Comparison of ENCODE assay signal across 16 cellular contexts in genomic region chr10:72206511-72207229, GRCh38. TPM values are rescaled to one million over a fixed set of nuclear protein-coding genes. Genes with fewer than 3 reads are reported as not detected.
DNase-seq lines count a peak whose midpoint lies in the region; ATAC-seq and TF ChIP-seq lines count a peak whose summit lies in the region.
"Had no signal": no experiment of that assay in that cellular context is flagged by ENCODE, and none has a peak within 500 bp of the region (broad histone marks: within the 10 kb centered on the region; RNA-seq: fewer than 3 reads in every experiment).

No MANE protein-coding gene starts in this region.

- no peaks in the 10 kb centered on the region for H3K9me3 Mint-ChIP-seq in T-helper 2 cell treated with Interferon-gamma antibody and Interleukin-4, amounts not matched to agents 5 μg/mL and 100 μg/mL, for 36 hours
- H3K9me3 Mint-ChIP-seq in activated naive CD8-positive, alpha-beta T cell treated with anti-CD3 and anti-CD28 coated beads, Interleukin-2, amount 10 ng/mL, durations not matched to agents 7 days and 5 days = no peaks in the 10 kb centered on the region
- H3K9me3 Mint-ChIP-seq in activated naive CD8-positive, alpha-beta T cell treated with anti-CD3 and anti-CD28 coated beads for 36 hours = no peaks in the 10 kb centered on the region
- no peaks in the 10 kb centered on the region for H3K9me3 Mint-ChIP-seq in effector memory CD8-positive, alpha-beta T cell
- H3K9me3 Mint-ChIP-seq: CD8-positive, alpha-beta memory T cell; GM23338 had no signal

- H3K4me3 Mint-ChIP-seq in T-helper 2 cell treated with Interferon-gamma antibody and Interleukin-4, amounts not matched to agents 5 μg/mL and 100 μg/mL, for 36 hours = no peak overlapping the region
- no peak overlapping the region for H3K4me3 Mint-ChIP-seq in activated naive CD8-positive, alpha-beta T cell treated with anti-CD3 and anti-CD28 coated beads, Interleukin-2, amount 10 ng/mL, durations not matched to agents 7 days and 5 days
- no peak overlapping the region for H3K4me3 Mint-ChIP-seq in activated naive CD8-positive, alpha-beta T cell treated with anti-CD3 and anti-CD28 coated beads for 36 hours
- H3K4me3 Mint-ChIP-seq in effector memory CD8-positive, alpha-beta T cell = no peak overlapping the region
- H3K4me3 Mint-ChIP-seq: CD8-positive, alpha-beta memory T cell; GM23338 had no signal

- DNase-seq in T-helper 2 cell treated with Interferon-gamma antibody and Interleukin-4, amounts not matched to agents 5 μg/mL and 100 μg/mL, for 36 hours (ENCODE audit: low spot score) = no peak
- DNase-seq in T-helper 2 cell (no peak), smooth muscle cell (lab: John Stamatoyannopoulos, UW; ENCODE audit: unreplicated experiment) (no peak), NOMO-1 treated with DMSO at 0.1 percent for 48 hours (lab: John Stamatoyannopoulos, UW; ENCODE audit: unreplicated experiment) (no peak)
- DNase-seq in activated naive CD8-positive, alpha-beta T cell treated with anti-CD3 and anti-CD28 coated beads, Interleukin-2, amount 10 ng/mL, durations not matched to agents 7 days and 5 days = no peak
- DNase-seq in activated naive CD8-positive, alpha-beta T cell treated with anti-CD3 and anti-CD28 coated beads for 36 hours = no peak
- DNase-seq in effector memory CD8-positive, alpha-beta T cell = no peak
- DNase-seq: Caco-2; CD8-positive, alpha-beta memory T cell; DND-41; GDM1; H7 had no signal

- H3K27me3 Mint-ChIP-seq in T-helper 2 cell treated with Interferon-gamma antibody and Interleukin-4, amounts not matched to agents 5 μg/mL and 100 μg/mL, for 36 hours (ENCODE audit: low read depth) = no peaks in the 10 kb centered on the region
- no peaks in the 10 kb centered on the region for H3K27me3 Mint-ChIP-seq in activated naive CD8-positive, alpha-beta T cell treated with anti-CD3 and anti-CD28 coated beads, Interleukin-2, amount 10 ng/mL, durations not matched to agents 7 days and 5 days
- H3K27me3 Mint-ChIP-seq in activated naive CD8-positive, alpha-beta T cell treated with anti-CD3 and anti-CD28 coated beads for 36 hours = no peaks in the 10 kb centered on the region
- no peaks in the 10 kb centered on the region for H3K27me3 Mint-ChIP-seq in effector memory CD8-positive, alpha-beta T cell

- H3K79me2 ChIP-seq in smooth muscle cell (ENCODE audit: low read depth) = peaks cover under 1% of the 10 kb centered on the region

- H3K36me3 ChIP-seq in smooth muscle cell (ENCODE audit: low read depth) = no peaks in the 10 kb centered on the region

- peaks cover 33% of the 10 kb centered on the region for H3K36me3 Mint-ChIP-seq in T-helper 2 cell treated with Interferon-gamma antibody and Interleukin-4, amounts not matched to agents 5 μg/mL and 100 μg/mL, for 36 hours (ENCODE audit: low read depth)
- peaks cover 37% of the 10 kb centered on the region for H3K36me3 Mint-ChIP-seq in activated naive CD8-positive, alpha-beta T cell treated with anti-CD3 and anti-CD28 coated beads, Interleukin-2, amount 10 ng/mL, durations not matched to agents 7 days and 5 days
- peaks cover 34% of the 10 kb centered on the region for H3K36me3 Mint-ChIP-seq in activated naive CD8-positive, alpha-beta T cell treated with anti-CD3 and anti-CD28 coated beads for 36 hours
- H3K36me3 Mint-ChIP-seq in effector memory CD8-positive, alpha-beta T cell (ENCODE audit: insufficient read depth) = peaks cover 57% of the 10 kb centered on the region

- WGBS in smooth muscle cell (ENCODE audit: low lambda C conversion rate) = 92% methylated on average over 7 of the region's 7 CpGs

- peak overlapping the region; percentile 3 for H3K27ac Mint-ChIP-seq in T-helper 2 cell treated with Interferon-gamma antibody and Interleukin-4, amounts not matched to agents 5 μg/mL and 100 μg/mL, for 36 hours
- H3K27ac Mint-ChIP-seq in activated naive CD8-positive, alpha-beta T cell treated with anti-CD3 and anti-CD28 coated beads, Interleukin-2, amount 10 ng/mL, durations not matched to agents 7 days and 5 days = peak overlapping the region; percentile 76
- H3K27ac Mint-ChIP-seq in activated naive CD8-positive, alpha-beta T cell treated with anti-CD3 and anti-CD28 coated beads for 36 hours = no peak overlapping the region
- H3K27ac Mint-ChIP-seq in effector memory CD8-positive, alpha-beta T cell = peak overlapping the region; percentile 51 to 59
- H3K27ac Mint-ChIP-seq: GM23338 had no signal

- peaks cover 12% of the 10 kb centered on the region for H3K4me1 Mint-ChIP-seq in T-helper 2 cell treated with Interferon-gamma antibody and Interleukin-4, amounts not matched to agents 5 μg/mL and 100 μg/mL, for 36 hours (ENCODE audit: low read depth)
- H3K4me1 Mint-ChIP-seq in activated naive CD8-positive, alpha-beta T cell treated with anti-CD3 and anti-CD28 coated beads, Interleukin-2, amount 10 ng/mL, durations not matched to agents 7 days and 5 days = peaks cover 20% of the 10 kb centered on the region
- peaks cover 20% of the 10 kb centered on the region for H3K4me1 Mint-ChIP-seq in activated naive CD8-positive, alpha-beta T cell treated with anti-CD3 and anti-CD28 coated beads for 36 hours
- H3K4me1 Mint-ChIP-seq in effector memory CD8-positive, alpha-beta T cell (ENCODE audit: low read depth in 2 of 2) = peaks cover 0 to under 1% of the 10 kb centered on the region in 2 donors
- H3K4me1 Mint-ChIP-seq: GM23338 had no signal

- no peaks in the 10 kb centered on the region for H3K9me3 ChIP-seq in smooth muscle cell (replicated peaks; ENCODE audit: low read depth)
- H3K9me3 ChIP-seq: BLaER1, Caco-2 had no signal

- POLR2A ChIA-PET in activated naive CD8-positive, alpha-beta T cell treated with anti-CD3 and anti-CD28 coated beads, Interleukin-2, amount 10 ng/mL, durations not matched to agents 7 days and 5 days (lab: Charles Lee) = interaction anchor here (0.6 to 1.6 kb wide), 2 partner anchors 10 to 118 kb away, joined by 5 read pairs; partner anchors contain the start of gene ASCC1

- no peak for ATAC-seq in activated naive CD8-positive, alpha-beta T cell treated with anti-CD3 and anti-CD28 coated beads, Interleukin-2, amount 10 ng/mL, durations not matched to agents 7 days and 5 days (ENCODE audit: low read depth)
- ATAC-seq in effector memory CD8-positive, alpha-beta T cell (replicated peaks) = no peak
- ATAC-seq: GM23338, HepG2 had no signal

- no peak overlapping the region for H3K9ac ChIP-seq in smooth muscle cell (ENCODE audit: low read depth)
- H3K9ac ChIP-seq: BLaER1 had no signal

- H4K20me1 ChIP-seq in smooth muscle cell (ENCODE audit: low read depth) = peaks cover 13% of the 10 kb centered on the region

- no peaks in the 10 kb centered on the region for H3K27me3 ChIP-seq in smooth muscle cell (ENCODE audit: low read depth)
- H3K27me3 ChIP-seq: BLaER1 had no signal

- no peak overlapping the region for H2AFZ ChIP-seq in smooth muscle cell (ENCODE audit: low read depth)
- H2AFZ ChIP-seq: GM23338 had no signal

- no peak for TF ChIP-seq CTCF in smooth muscle cell (IDR thresholded peaks at IDR 0.05; ENCODE audit: borderline replicate concordance, insufficient read depth, poor library complexity, severe bottlenecking)

- H3K4me2 ChIP-seq in smooth muscle cell = no peak overlapping the region
- H3K4me2 ChIP-seq: BLaER1, GM23338 had no signal

- H3K27ac ChIP-seq in smooth muscle cell (ENCODE audit: low read depth) = no peak overlapping the region
- H3K27ac ChIP-seq: 22Rv1, BLaER1 had no signal

- no peaks in the 10 kb centered on the region for H3K4me1 ChIP-seq in smooth muscle cell (ENCODE audit: low read depth)
- H3K4me1 ChIP-seq: Caco-2 had no signal

- H3K4me3 ChIP-seq in smooth muscle cell = no peak overlapping the region
- H3K4me3 ChIP-seq: BLaER1, GM23338 had no signal

- no peaks in the 10 kb centered on the region for H3F3A ChIP-seq in smooth muscle cell (ENCODE audit: low read depth)

RNA-seq across cellular contexts. Expression of gene ANAPC16, which starts 9.1 kb away (rescaled TPM):
- 10 to 100 TPM; 89.2 to 89.8 TPM for total RNA-seq in activated naive CD8-positive, alpha-beta T cell treated with anti-CD3 and anti-CD28 coated beads, Interleukin-2, amount 10 ng/mL, durations not matched to agents 7 days and 5 days
- total RNA-seq in activated naive CD8-positive, alpha-beta T cell treated with anti-CD3 and anti-CD28 coated beads for 36 hours = 10 to 100 TPM; 71.0 to 81.8 TPM
- 50.8 and 81.8 TPM in 2 replicates for total RNA-seq in smooth muscle cell
- 76.4 and 80.8 TPM in 2 replicates for polyA plus RNA-seq in smooth muscle cell

RNA-seq across cellular contexts. Expression of gene ASCC1, which starts 9.4 kb away (rescaled TPM):
- 10 to 100 TPM; 28.5 to 34.4 TPM for total RNA-seq in activated naive CD8-positive, alpha-beta T cell treated with anti-CD3 and anti-CD28 coated beads, Interleukin-2, amount 10 ng/mL, durations not matched to agents 7 days and 5 days
- total RNA-seq in activated naive CD8-positive, alpha-beta T cell treated with anti-CD3 and anti-CD28 coated beads for 36 hours = 10 to 100 TPM; 57.3 to 57.7 TPM
- total RNA-seq in smooth muscle cell = 28.1 and 37.0 TPM in 2 replicates
- polyA plus RNA-seq in smooth muscle cell = 24.0 and 24.7 TPM in 2 replicates
